8 cellular contexts compared by ENCODE assay signal in genomic region chr5:134568761-134569725, GRCh38. TPM values are rescaled to one million over a fixed set of nuclear protein-coding genes. Genes with fewer than 3 reads are reported as not detected.
DNase-seq lines count a peak whose midpoint lies in the region; ATAC-seq and TF ChIP-seq lines count a peak whose summit lies in the region.

No MANE protein-coding gene starts in this region.

- peak overlapping the region in 5 of 7 donors; percentile 26 to 87 (median 55) for H3K27ac Mint-ChIP-seq in CD14-positive monocyte
- H3K27ac Mint-ChIP-seq in T-helper 17 cell: peak overlapping the region; percentile 86
- peak overlapping the region in 2 of 6 donors; percentile 60 to 76 for H3K27ac Mint-ChIP-seq in immature natural killer cell
- no peak overlapping the region for H3K27ac Mint-ChIP-seq in mesothelial cell of epicardium

- DNase-seq in CD14-positive monocyte (ENCODE audit: low spot score): no peak
- no peak for DNase-seq in T-helper 17 cell
- peak; percentile 63 to 95 (median 81) for DNase-seq in head of caudate nucleus
- DNase-seq in pons (ENCODE audit: low spot score): peak; percentile 80
- no peak for DNase-seq in immature natural killer cell
- DNase-seq in DMS153 treated with DMSO at 0.1 percent for 48 hours (lab: John Stamatoyannopoulos, UW; ENCODE audit: unreplicated experiment): no peak
- DNase-seq in mesothelial cell of epicardium (ENCODE audit: low spot score in 2 of 2, unreplicated experiment in 2 of 2): no peak

- H3K4me1 Mint-ChIP-seq in CD14-positive monocyte: peaks cover 18% of the 10 kb centered on the region
- H3K4me1 Mint-ChIP-seq in T-helper 17 cell: peaks cover 28% of the 10 kb centered on the region
- peaks cover 22 to 27% of the 10 kb centered on the region in 2 donors for H3K4me1 Mint-ChIP-seq in immature natural killer cell
- H3K4me1 Mint-ChIP-seq in mesothelial cell of epicardium: no peaks in the 10 kb centered on the region

- H3K9me3 Mint-ChIP-seq in CD14-positive monocyte (no peaks in the 10 kb centered on the region), immature natural killer cell (no peaks in the 10 kb centered on the region), mesothelial cell of epicardium (no peaks in the 10 kb centered on the region)

- no peak for TF ChIP-seq CTCF in CD14-positive monocyte (IDR thresholded peaks at IDR 0.05)
- no peak for TF ChIP-seq CTCF in mesothelial cell of epicardium (IDR thresholded peaks at IDR 0.05; ENCODE audit: unreplicated experiment)

- H3K27me3 Mint-ChIP-seq in CD14-positive monocyte (ENCODE audit: low read depth in 3 of 3) (peaks cover 0 to 8% (median 2%) of the 10 kb centered on the region in 3 donors), T-helper 17 cell (no peaks in the 10 kb centered on the region), immature natural killer cell (ENCODE audit: low read depth in 3 of 3) (peaks cover 2 to 4% (median 2%) of the 10 kb centered on the region in 3 donors), mesothelial cell of epicardium (ENCODE audit: low read depth) (no peaks in the 10 kb centered on the region)

- H3K36me3 Mint-ChIP-seq in CD14-positive monocyte: peaks cover 55 to 60% of the 10 kb centered on the region in 2 donors
- H3K36me3 Mint-ChIP-seq in T-helper 17 cell (ENCODE audit: low read depth): peaks cover 12% of the 10 kb centered on the region
- H3K36me3 Mint-ChIP-seq in immature natural killer cell: peaks cover 6 to 19% (median 17%) of the 10 kb centered on the region in 3 donors
- peaks cover 34% of the 10 kb centered on the region for H3K36me3 Mint-ChIP-seq in mesothelial cell of epicardium

- H3K4me3 Mint-ChIP-seq in CD14-positive monocyte (no peak overlapping the region), T-helper 17 cell (no peak overlapping the region), immature natural killer cell (no peak overlapping the region), mesothelial cell of epicardium (no peak overlapping the region)

- ATAC-seq in T-helper 17 cell: no peak
- no peak for ATAC-seq in GM19324 (IDR thresholded peaks at IDR 0.05; ENCODE audit: low FRiP score, unreplicated experiment)

- no peaks in the 10 kb centered on the region for H3K9me3 ChIP-seq in T-helper 17 cell (ENCODE audit: control insufficient read depth, low read length, poor library complexity, severe bottlenecking)

- intact Hi-C loops in CD14-positive monocyte (cut with micrococcal nuclease): no loop called here
- intact Hi-C loops in head of caudate nucleus (cut with DNase I): no loop called here

RNA-seq across cellular contexts. Expression of gene JADE2, which starts 43.6 kb away (rescaled TPM):
- 1 to 10 TPM; 2.1 to 3.1 TPM for polyA plus RNA-seq in CD14-positive monocyte
- total RNA-seq in T-helper 17 cell: 100 to 1,000 TPM; 129 to 138 TPM
- polyA plus RNA-seq in immature natural killer cell: 10 to 100 TPM; 10.1 to 48.9 (median 23.0) TPM
- total RNA-seq in mesothelial cell of epicardium: 24.7 to 26.4 TPM (median 25.2 TPM) in 3 replicates

Comparison
In these comparisons a context has a peak if more than half of its experiments do, and no peak if none do; other contexts are left out.
1. DNase-seq: peak in head of caudate nucleus (42 of 42) and pons (single experiment); none in CD14-positive monocyte (single experiment), T-helper 17 cell (0 of 3), immature natural killer cell (0 of 3), DMS153 treated with DMSO at 0.1 percent for 48 hours (single experiment) and mesothelial cell of epicardium (0 of 2).